Comparison of ENCODE assay signal across 1 cellular context in the genomic region with DNA sequence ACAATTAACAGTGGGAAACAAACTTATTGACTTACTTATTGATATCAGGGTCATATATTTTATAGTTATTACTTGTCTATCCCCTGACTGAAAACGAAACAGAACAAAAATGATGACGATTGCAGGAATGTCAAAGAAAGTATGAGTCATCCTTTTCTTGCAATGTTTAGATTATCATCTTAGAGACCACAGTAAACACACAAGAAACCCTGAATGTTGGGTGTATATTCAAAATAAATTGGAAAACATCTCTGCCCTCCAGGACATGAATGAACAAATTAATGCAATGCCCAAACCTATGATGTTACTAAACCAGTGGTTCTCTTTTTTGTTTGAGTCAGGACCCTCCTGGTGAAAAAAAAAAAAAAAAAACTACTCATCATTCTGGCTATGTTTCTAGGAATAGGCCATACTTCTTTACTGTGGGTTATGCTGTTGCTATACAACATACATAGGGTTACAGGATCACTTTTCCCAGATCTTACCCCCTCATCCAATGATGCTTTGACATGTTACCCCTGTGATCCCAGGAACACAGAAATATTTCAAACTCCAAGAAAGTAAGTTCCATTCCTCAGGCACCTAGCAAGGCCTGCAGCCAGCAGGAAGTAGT.
A peak's percentile ranks its signal among the peaks of the same experiment; 100 is the strongest.
TF ChIP-seq lines count a peak whose summit lies in the region.

No MANE protein-coding gene starts in this region.

TF ChIP-seq in A549, 52 proteins besides CTCF, POLR2A, EP300 and RAD21 (continued from another document):
- TF ChIP-seq JUNB (IDR thresholded peaks at IDR 0.05) (0 out of 2 replicates have a peak, but pooled peaks have one; percentile 16), FOXS1 (CRISPR knock-in tag; IDR thresholded peaks at IDR 0.05) (no peak), NR3C1 (IDR thresholded peaks at IDR 0.05) (no peak), CEBPB (IDR thresholded peaks at IDR 0.05) (peak in 1 of 2 experiments; percentile 46; a peak in 1 of 4 replicates), SMC3 (IDR thresholded peaks at IDR 0.05) (no peak), PHF8 (IDR thresholded peaks at IDR 0.05; ENCODE audit: borderline replicate concordance, low read depth) (no peak), GATA3 (IDR thresholded peaks at IDR 0.05; ENCODE audit: borderline replicate concordance) (peak; percentile 50; the same call in 1 of the 2 replicates), HEYL (CRISPR knock-in tag; IDR thresholded peaks at IDR 0.05) (no peak), RNF2 (IDR thresholded peaks at IDR 0.05; ENCODE audit: borderline replicate concordance, low read depth) (no peak)
- TF ChIP-seq, protein P1, sequence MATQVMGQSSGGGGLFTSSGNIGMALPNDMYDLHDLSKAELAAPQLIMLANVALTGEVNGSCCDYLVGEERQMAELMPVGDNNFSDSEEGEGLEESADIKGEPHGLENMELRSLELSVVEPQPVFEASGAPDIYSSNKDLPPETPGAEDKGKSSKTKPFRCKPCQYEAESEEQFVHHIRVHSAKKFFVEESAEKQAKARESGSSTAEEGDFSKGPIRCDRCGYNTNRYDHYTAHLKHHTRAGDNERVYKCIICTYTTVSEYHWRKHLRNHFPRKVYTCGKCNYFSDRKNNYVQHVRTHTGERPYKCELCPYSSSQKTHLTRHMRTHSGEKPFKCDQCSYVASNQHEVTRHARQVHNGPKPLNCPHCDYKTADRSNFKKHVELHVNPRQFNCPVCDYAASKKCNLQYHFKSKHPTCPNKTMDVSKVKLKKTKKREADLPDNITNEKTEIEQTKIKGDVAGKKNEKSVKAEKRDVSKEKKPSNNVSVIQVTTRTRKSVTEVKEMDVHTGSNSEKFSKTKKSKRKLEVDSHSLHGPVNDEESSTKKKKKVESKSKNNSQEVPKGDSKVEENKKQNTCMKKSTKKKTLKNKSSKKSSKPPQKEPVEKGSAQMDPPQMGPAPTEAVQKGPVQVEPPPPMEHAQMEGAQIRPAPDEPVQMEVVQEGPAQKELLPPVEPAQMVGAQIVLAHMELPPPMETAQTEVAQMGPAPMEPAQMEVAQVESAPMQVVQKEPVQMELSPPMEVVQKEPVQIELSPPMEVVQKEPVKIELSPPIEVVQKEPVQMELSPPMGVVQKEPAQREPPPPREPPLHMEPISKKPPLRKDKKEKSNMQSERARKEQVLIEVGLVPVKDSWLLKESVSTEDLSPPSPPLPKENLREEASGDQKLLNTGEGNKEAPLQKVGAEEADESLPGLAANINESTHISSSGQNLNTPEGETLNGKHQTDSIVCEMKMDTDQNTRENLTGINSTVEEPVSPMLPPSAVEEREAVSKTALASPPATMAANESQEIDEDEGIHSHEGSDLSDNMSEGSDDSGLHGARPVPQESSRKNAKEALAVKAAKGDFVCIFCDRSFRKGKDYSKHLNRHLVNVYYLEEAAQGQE (IDR thresholded peaks at IDR 0.05): no peak
- TF ChIP-seq, protein P2, sequence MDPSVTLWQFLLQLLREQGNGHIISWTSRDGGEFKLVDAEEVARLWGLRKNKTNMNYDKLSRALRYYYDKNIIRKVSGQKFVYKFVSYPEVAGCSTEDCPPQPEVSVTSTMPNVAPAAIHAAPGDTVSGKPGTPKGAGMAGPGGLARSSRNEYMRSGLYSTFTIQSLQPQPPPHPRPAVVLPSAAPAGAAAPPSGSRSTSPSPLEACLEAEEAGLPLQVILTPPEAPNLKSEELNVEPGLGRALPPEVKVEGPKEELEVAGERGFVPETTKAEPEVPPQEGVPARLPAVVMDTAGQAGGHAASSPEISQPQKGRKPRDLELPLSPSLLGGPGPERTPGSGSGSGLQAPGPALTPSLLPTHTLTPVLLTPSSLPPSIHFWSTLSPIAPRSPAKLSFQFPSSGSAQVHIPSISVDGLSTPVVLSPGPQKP (IDR thresholded peaks at IDR 0.05; ENCODE audit: low read depth, low read length): no peak
